In the genomic region with DNA sequence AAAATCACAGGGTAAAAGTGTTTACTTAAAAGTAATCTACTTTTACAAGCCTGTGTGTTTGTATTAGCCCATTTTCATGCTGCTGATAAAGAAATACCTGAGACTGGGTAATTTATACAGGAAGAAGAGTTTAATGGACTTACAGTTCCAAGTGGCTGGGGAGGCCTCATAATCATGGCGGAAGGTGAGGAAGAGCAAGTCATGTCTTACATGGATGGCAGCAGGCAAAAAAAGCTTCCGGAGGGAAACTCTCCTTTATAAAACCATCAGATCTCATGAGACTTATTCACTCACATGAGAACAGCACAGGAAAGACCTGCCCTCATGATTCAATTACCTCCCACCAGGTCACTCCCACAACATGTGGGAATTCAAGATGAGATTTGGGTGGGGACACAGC, we compare ENCODE assay signal across 5 cellular contexts.
A peak's percentile ranks its signal among the peaks of the same experiment; 100 is the strongest.
DNase-seq lines count a peak whose midpoint lies in the region; ATAC-seq, FAIRE-seq and TF ChIP-seq lines count a peak whose summit lies in the region.
"Not testable (repeated sequence)": the region's sequence is repeated elsewhere in the genome, so short reads cannot be mapped to it uniquely, and the experiment has no call there.

No MANE protein-coding gene starts in this region.

- H2AFZ ChIP-seq in K562 (ENCODE audit: low read depth, low read length): not testable (repeated sequence)

- not testable (repeated sequence) for H3K4me3 Mint-ChIP-seq in immature natural killer cell; stimulated activated memory B cell treated with anti-CD40 and anti-IgM and Interleukin-4, amounts not matched to agents 10 μg/mL and 1 μg/mL and 100 μg/mL, for 72 hours
- H3K4me3 Mint-ChIP-seq in naive B cell: peak overlapping the region in 2 of 8 donors; percentile 24 to 38

- peaks cover 79 to 94% of the 10 kb centered on the region in 2 donors for H3K4me1 Mint-ChIP-seq in immature natural killer cell
- H3K4me1 Mint-ChIP-seq in naive B cell: peaks cover 53 to 84% (median 83%) of the 10 kb centered on the region in 3 donors
- H3K4me1 Mint-ChIP-seq in stimulated activated memory B cell treated with anti-CD40 and anti-IgM and Interleukin-4, amounts not matched to agents 10 μg/mL and 1 μg/mL and 100 μg/mL, for 72 hours: peaks cover 70% of the 10 kb centered on the region

- not testable (repeated sequence) for H4K20me1 ChIP-seq in K562 (replicated peaks; ENCODE audit: control insufficient read depth, insufficient read depth, low read length)

- WGBS in K562 (ENCODE audit: insufficient coverage, low coverage, missing lambda C conversion rate): 0% methylated on average over 2 of the region's 2 CpGs

- H3K36me3 Mint-ChIP-seq in immature natural killer cell, naive B cell: not testable (repeated sequence)
- H3K36me3 Mint-ChIP-seq in stimulated activated memory B cell treated with anti-CD40 and anti-IgM and Interleukin-4, amounts not matched to agents 10 μg/mL and 1 μg/mL and 100 μg/mL, for 72 hours: peaks cover 10% of the 10 kb centered on the region

- intact Hi-C loops in K562 (cut with micrococcal nuclease): not testable (repeated sequence)

- not testable (repeated sequence) for ATAC-seq in K562; naive B cell (ENCODE audit: low read depth in 2 of 2); stimulated activated memory B cell treated with anti-CD40 and anti-IgM and Interleukin-4, amounts not matched to agents 10 μg/mL and 1 μg/mL and 100 μg/mL, for 72 hours

- not testable (repeated sequence) for TF ChIP-seq RAD21 in K562 (CRISPR knock-in tag; conservative IDR thresholded peaks at IDR 0.05 in 1 of 2, IDR thresholded peaks at IDR 0.05 in 1 of 2)

- H3K27me3 ChIP-seq in K562 (ENCODE audit: control insufficient read depth in 2 of 2, insufficient read depth in 2 of 2, low read length in 2 of 2): not testable (repeated sequence)

- FAIRE-seq in K562 (lab: Jason Lieb, UNC): not testable (repeated sequence)

- H3K4me3 ChIP-seq in HEK293 (ENCODE audit: low read depth, low read length); K562: not testable (repeated sequence)

- H3K9me3 Mint-ChIP-seq in immature natural killer cell; naive B cell; stimulated activated memory B cell treated with anti-CD40 and anti-IgM and Interleukin-4, amounts not matched to agents 10 μg/mL and 1 μg/mL and 100 μg/mL, for 72 hours: not testable (repeated sequence)

- TF ChIP-seq EP300 in K562 (IDR thresholded peaks at IDR 0.05; ENCODE audit: low read length): not testable (repeated sequence)

- H3K27me3 Mint-ChIP-seq in immature natural killer cell (ENCODE audit: low read depth in 3 of 3); naive B cell; stimulated activated memory B cell treated with anti-CD40 and anti-IgM and Interleukin-4, amounts not matched to agents 10 μg/mL and 1 μg/mL and 100 μg/mL, for 72 hours: not testable (repeated sequence)

- H3K9me1 ChIP-seq in K562 (ENCODE audit: control insufficient read depth, insufficient read depth, low read length): not testable (repeated sequence)

- not testable (repeated sequence) for H3K27ac ChIP-seq in HEK293 (ENCODE audit: extremely low read depth, low read depth, low read length); K562 (ENCODE audit: extremely low read depth, low read depth, low read length)

- H3K4me2 ChIP-seq in K562 (ENCODE audit: insufficient read depth, low read length): not testable (repeated sequence)

- DNase-seq in K562 (ENCODE audit: extremely low read depth in 1 of 4, low spot score in 3 of 4); immature natural killer cell; naive B cell: not testable (repeated sequence)

- CTCF ChIA-PET in HEK293 (lab: Yijun Ruan, JAX); K562 (lab: Yijun Ruan, JAX; ENCODE audit: low intra/inter-chr PET ratio): not testable (repeated sequence)

- H3K27ac Mint-ChIP-seq in immature natural killer cell (peak overlapping the region in 4 of 6 donors; percentile 48 to 81 (median 77)), naive B cell (peak overlapping the region; percentile 12 to 95 (median 82))
- peak overlapping the region; percentile 82 for H3K27ac Mint-ChIP-seq in stimulated activated memory B cell treated with anti-CD40 and anti-IgM and Interleukin-4, amounts not matched to agents 10 μg/mL and 1 μg/mL and 100 μg/mL, for 72 hours

- in situ Hi-C loops in K562 (cut with MboI): not testable (repeated sequence)

- not testable (repeated sequence) for TF ChIP-seq POLR2A in K562 (conservative IDR thresholded peaks at IDR 0.05)

- not testable (repeated sequence) for H3K79me2 ChIP-seq in K562 (ENCODE audit: control insufficient read depth, insufficient read depth, low read length)

- not testable (repeated sequence) for H3K9me3 ChIP-seq in HEK293 (ENCODE audit: control insufficient read depth, insufficient read depth, low read depth, low read length); K562 (replicated peaks; ENCODE audit: control insufficient read depth, insufficient read depth, low read depth, low read length)

- H3K4me1 ChIP-seq in HEK293 (ENCODE audit: control insufficient read depth, insufficient read depth, low read length); K562 (replicated peaks in 1 of 2; ENCODE audit: control insufficient read depth in 2 of 2, insufficient read depth in 2 of 2, low read length in 2 of 2): not testable (repeated sequence)

- not testable (repeated sequence) for TF ChIP-seq CTCF in HEK293 (tag by site-specific recombination; IDR thresholded peaks at IDR 0.05); K562 (IDR thresholded peaks at IDR 0.05 in 2 of 3, conservative IDR thresholded peaks at IDR 0.05 in 1 of 3; ENCODE audit: insufficient read depth in 2 of 3, low read depth in 1 of 3, low read length in 3 of 3)

- H3K36me3 ChIP-seq in HEK293 (ENCODE audit: control insufficient read depth in 2 of 2, insufficient read depth in 1 of 2, low read length in 2 of 2); K562 (ENCODE audit: control insufficient read depth, insufficient read depth, low read length): not testable (repeated sequence)

- POLR2A ChIA-PET in HEK293 (lab: Yijun Ruan, JAX); K562 (lab: Yijun Ruan, JAX): not testable (repeated sequence)

- H3K9ac ChIP-seq in K562 (ENCODE audit: insufficient read depth in 1 of 2, low read depth in 2 of 2, low read length in 2 of 2): not testable (repeated sequence)

- not testable (repeated sequence) for BruUV-seq in K562 (replicated peaks; lab: Mats Ljungman, UMichigan)

TF ChIP-seq in HEK293, 187 proteins besides CTCF, POLR2A, EP300 and RAD21:
- TF ChIP-seq SETDB1 (IDR thresholded peaks at IDR 0.05; ENCODE audit: insufficient read length, low read length): peak; percentile 57

TF ChIP-seq in K562, 482 proteins besides CTCF, POLR2A, EP300 and RAD21:
- TF ChIP-seq ZNF431 (CRISPR knock-in tag; IDR thresholded peaks at IDR 0.05): peak; percentile 68; the same call in 1 of the 2 replicates
